8 cellular contexts compared by ENCODE assay signal in the genomic region with DNA sequence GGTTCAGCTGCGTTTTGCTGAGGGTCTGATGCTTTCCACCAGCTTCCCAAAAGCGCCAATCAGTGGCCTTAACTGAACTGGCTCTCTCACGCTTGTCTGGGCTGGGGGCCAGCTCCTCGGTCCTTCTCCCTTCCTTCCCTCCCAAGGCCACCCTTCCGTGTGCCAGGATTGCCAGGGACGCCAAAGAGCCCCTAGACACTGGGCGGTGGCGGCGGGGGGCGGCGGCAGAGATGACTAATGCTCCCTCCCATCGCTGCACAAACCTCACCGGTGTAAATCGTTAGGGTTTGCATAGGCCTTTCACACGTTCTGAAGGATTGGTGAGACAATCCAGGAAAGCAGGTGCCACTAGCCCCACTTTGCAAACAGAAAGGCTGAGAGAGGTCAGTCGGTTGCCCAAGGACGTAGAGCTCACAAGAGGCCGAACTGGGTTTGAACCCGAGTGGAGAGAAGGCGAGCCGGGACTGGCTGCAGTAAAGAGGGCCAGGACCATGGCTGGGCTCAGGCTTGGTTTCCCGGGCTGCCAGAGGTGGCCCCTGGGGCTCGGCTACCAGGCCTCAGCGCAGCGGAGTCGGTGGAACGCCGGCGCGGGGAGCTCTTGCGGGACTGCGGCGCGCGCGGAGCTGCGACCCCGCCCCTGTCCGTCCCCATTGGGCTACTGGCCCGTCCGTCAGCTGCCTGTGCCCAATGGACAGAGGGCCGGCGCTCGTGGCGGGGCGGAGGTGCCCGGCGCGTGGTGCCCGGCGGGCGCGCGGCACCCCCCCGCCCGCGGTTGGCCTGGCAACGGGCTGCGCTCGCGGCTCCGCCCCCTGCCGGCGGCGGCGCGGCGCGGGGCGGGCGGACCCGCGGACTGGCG. TPM values are rescaled to one million over a fixed set of nuclear protein-coding genes. Genes with fewer than 3 reads are reported as not detected.
DNase-seq lines count a peak whose midpoint lies in the region; ATAC-seq and TF ChIP-seq lines count a peak whose summit lies in the region.

No MANE protein-coding gene starts in this region.

- 2% methylated on average over 18 of the region's 74 CpGs for whole genome bisulfite sequencing in SK-N-SH (ENCODE audit: low lambda C conversion rate)

- no peak overlapping the region for H3K27ac ChIP-seq in MM.1S (ENCODE audit: low read length)
- peak overlapping the region in 1 of 2 experiments; percentile 73; a peak in 2 of 4 replicates for H3K27ac ChIP-seq in SK-N-SH (ENCODE audit: low read depth in 2 of 2, low read length in 1 of 2)
- H3K27ac ChIP-seq in substantia nigra (ENCODE audit: low read depth, low read length, poor library complexity, severe bottlenecking), result peak overlapping the region; percentile 71

- H3K36me3 Mint-ChIP-seq in Caco-2 (ENCODE audit: insufficient read depth, unreplicated experiment), result no peaks in the 10 kb centered on the region
- H3K36me3 Mint-ChIP-seq in activated naive CD4-positive, alpha-beta T cell treated with anti-CD3 and anti-CD28 coated beads, Interleukin-2, amount 50 U/mL, for 24 hours, result no peaks in the 10 kb centered on the region

- H3K27me3 ChIP-seq in Caco-2 (replicated peaks; ENCODE audit: control insufficient read depth, insufficient read depth, low read length) (peaks cover 4% of the 10 kb centered on the region), MM.1S (replicated peaks; ENCODE audit: insufficient read depth, low read length) (no peaks in the 10 kb centered on the region), SK-N-SH (ENCODE audit: insufficient read depth) (no peaks in the 10 kb centered on the region)

- H3K4me3 ChIP-seq in Caco-2 (ENCODE audit: low read depth, low read length), result peak overlapping the region; percentile 34
- H3K4me3 ChIP-seq in MM.1S (ENCODE audit: low read length), result peak overlapping the region; percentile 63
- peak overlapping the region; percentile 67 to 70 for H3K4me3 ChIP-seq in SK-N-SH (ENCODE audit: low read depth in 2 of 2, low read length in 1 of 2)

- ATAC-seq in GM21825 (IDR thresholded peaks at IDR 0.05; ENCODE audit: unreplicated experiment), result peak; percentile 59

- CTCF ChIA-PET in Caco-2 (lab: Charles Lee) (interaction anchor here (0.6 to 1.8 kb wide), 3 partner anchors 30 to 110 kb away, joined by 3 to 5 read pairs (median 4); no protein-coding TSS in a partner anchor), SK-N-SH (lab: Yijun Ruan, JAX) (interaction anchor here (0.7 to 3.3 kb wide), 14 partner anchors 30 to 192 kb away, joined by 3 to 16 read pairs (median 3); a partner anchor contains a TSS)

- H3K79me2 ChIP-seq in MM.1S (ENCODE audit: low read length) (peaks cover 8% of the 10 kb centered on the region; the same call in 1 of the 2 replicates), SK-N-SH (ENCODE audit: insufficient read depth) (no peaks in the 10 kb centered on the region; the same call in 1 of the 2 replicates)

- DNase-seq in Caco-2, result peak; percentile 90 to 94
- DNase-seq in MM.1S, result peak; percentile 94
- DNase-seq in SK-N-SH, result peak; percentile 99
- peak; percentile 4 for DNase-seq in glomerular endothelial cell (ENCODE audit: extremely low read depth, low read depth, low spot score)
- DNase-seq in nucleus accumbens (lab: John Stamatoyannopoulos, UW), result peak in 55 of 56 donors; percentile 41 to 94 (median 86)
- peak; percentile 43 to 96 (median 85) for DNase-seq in substantia nigra (lab: John Stamatoyannopoulos, UW)

- H3K4me2 ChIP-seq in MM.1S (ENCODE audit: low read depth, low read length) (peak overlapping the region; percentile 88), SK-N-SH (peak overlapping the region; percentile 90)

- no peak for TF ChIP-seq EP300 in SK-N-SH (IDR thresholded peaks at IDR 0.05; ENCODE audit: borderline replicate concordance in 1 of 2, low read depth in 1 of 2, low read length in 1 of 2)

- H3K4me1 ChIP-seq in Caco-2 (peaks cover 10% of the 10 kb centered on the region; the same call in 1 of the 2 replicates), MM.1S (ENCODE audit: low read length) (no peaks in the 10 kb centered on the region), SK-N-SH (ENCODE audit: control insufficient read depth in 1 of 2, insufficient read depth in 2 of 2, low read depth in 1 of 2, low read length in 1 of 2) (peaks cover 5 to 34% of the 10 kb centered on the region in 2 experiments; a peak in 1 of 4 replicates)

- H3F3A ChIP-seq in MM.1S (ENCODE audit: insufficient read depth, low read length) (no peaks in the 10 kb centered on the region), SK-N-SH (replicated peaks; ENCODE audit: insufficient read depth) (no peaks in the 10 kb centered on the region)

- H3K36me3 ChIP-seq in Caco-2 (ENCODE audit: control insufficient read depth, insufficient read depth, low read length) (no peaks in the 10 kb centered on the region), MM.1S (replicated peaks; ENCODE audit: insufficient read depth, low read length) (no peaks in the 10 kb centered on the region), SK-N-SH (replicated peaks in 1 of 2; ENCODE audit: control insufficient read depth in 1 of 2, insufficient read depth in 2 of 2, low read length in 1 of 2) (no peaks in the 10 kb centered on the region)

- peaks cover 15% of the 10 kb centered on the region for H3K27me3 Mint-ChIP-seq in Caco-2 (ENCODE audit: insufficient read depth, unreplicated experiment)
- no peaks in the 10 kb centered on the region for H3K27me3 Mint-ChIP-seq in activated naive CD4-positive, alpha-beta T cell treated with anti-CD3 and anti-CD28 coated beads, Interleukin-2, amount 50 U/mL, for 24 hours

- no peaks in the 10 kb centered on the region for H3K9me3 Mint-ChIP-seq in Caco-2 (ENCODE audit: unreplicated experiment)
- H3K9me3 Mint-ChIP-seq in activated naive CD4-positive, alpha-beta T cell treated with anti-CD3 and anti-CD28 coated beads, Interleukin-2, amount 50 U/mL, for 24 hours, result no peaks in the 10 kb centered on the region

- H3K9me2 ChIP-seq in MM.1S (replicated peaks; ENCODE audit: insufficient read depth, low read length), result no peaks in the 10 kb centered on the region
- no peaks in the 10 kb centered on the region for H3K9me2 ChIP-seq in SK-N-SH

- no peaks in the 10 kb centered on the region for H3K9me3 ChIP-seq in Caco-2
- H3K9me3 ChIP-seq in MM.1S (replicated peaks; ENCODE audit: insufficient read depth, low read length), result no peaks in the 10 kb centered on the region
- H3K9me3 ChIP-seq in SK-N-SH, result no peaks in the 10 kb centered on the region

- intact Hi-C loops in Caco-2 (cut with micrococcal nuclease; ENCODE audit: unreplicated experiment), result no loop called here

- H4K20me1 ChIP-seq in MM.1S (ENCODE audit: insufficient read depth, low read length) (no peaks in the 10 kb centered on the region), SK-N-SH (ENCODE audit: insufficient read depth) (peaks cover 3% of the 10 kb centered on the region; the same call in 1 of the 2 replicates)

- H3K9ac ChIP-seq in MM.1S (ENCODE audit: low read length), result peak overlapping the region; percentile 61; the same call in 1 of the 2 replicates
- peak overlapping the region; percentile 37; the same call in 1 of the 2 replicates for H3K9ac ChIP-seq in SK-N-SH

- no peak overlapping the region for H3K27ac Mint-ChIP-seq in Caco-2 (ENCODE audit: unreplicated experiment)
- no peak overlapping the region for H3K27ac Mint-ChIP-seq in activated naive CD4-positive, alpha-beta T cell treated with anti-CD3 and anti-CD28 coated beads, Interleukin-2, amount 50 U/mL, for 24 hours

- H3K4me3 Mint-ChIP-seq in Caco-2 (ENCODE audit: unreplicated experiment), result peak overlapping the region; percentile 74
- H3K4me3 Mint-ChIP-seq in activated naive CD4-positive, alpha-beta T cell treated with anti-CD3 and anti-CD28 coated beads, Interleukin-2, amount 50 U/mL, for 24 hours, result peak overlapping the region; percentile 84

- no peak for TF ChIP-seq RAD21 in SK-N-SH (IDR thresholded peaks at IDR 0.05; ENCODE audit: low read length)

- H2AFZ ChIP-seq in MM.1S (ENCODE audit: low read length) (peak overlapping the region; percentile 86), SK-N-SH (ENCODE audit: low read depth) (peak overlapping the region; percentile 96)

- no TSS peak for BruUV-seq in Caco-2 (replicated peaks; lab: Mats Ljungman, UMichigan)

- peaks cover 8% of the 10 kb centered on the region for H3K4me1 Mint-ChIP-seq in Caco-2 (ENCODE audit: low read depth, unreplicated experiment)
- H3K4me1 Mint-ChIP-seq in activated naive CD4-positive, alpha-beta T cell treated with anti-CD3 and anti-CD28 coated beads, Interleukin-2, amount 50 U/mL, for 24 hours, result peaks cover 19% of the 10 kb centered on the region

- TF ChIP-seq CTCF in Caco-2 (IDR thresholded peaks at IDR 0.05; ENCODE audit: insufficient read depth in 1 of 2, low read depth in 1 of 2, low read length in 1 of 2, severe bottlenecking in 1 of 2, unreplicated experiment in 1 of 2) (no peak), MM.1S (IDR thresholded peaks at IDR 0.05; ENCODE audit: low read length) (no peak), SK-N-SH (IDR thresholded peaks at IDR 0.05) (no peak)

- POLR2A ChIA-PET in Caco-2 (lab: Charles Lee), result no interaction called here
- POLR2A ChIA-PET in SK-N-SH (lab: Yijun Ruan, JAX), result interaction anchor here (0.7 to 2.1 kb wide), 4 partner anchors 13 to 95 kb away, joined by 3 to 6 read pairs (median 4); no protein-coding TSS in a partner anchor

RNA-seq across cellular contexts. Expression of a gene that starts 0.6 kb away (rescaled TPM):
- total RNA-seq in Caco-2 (2022) (0.48 and 0.95 TPM in 2 replicates), glomerular endothelial cell (0.12 and 0.78 TPM in 2 replicates)
- 5.4 and 6.5 TPM in 2 replicates for polyA plus RNA-seq in SK-N-SH (2012; rRNA removed)
- polyA plus RNA-seq in SK-N-SH (2012; cell fraction: cytosol; rRNA removed), result 3.9 and 6.3 TPM in 2 replicates
- polyA plus RNA-seq in SK-N-SH (2012; cell fraction: nucleus; rRNA removed), result 3.5 and 8.9 TPM in 2 replicates

Comparison
In these comparisons a context has a peak if more than half of its experiments do, and no peak if none do; other contexts are left out.
1. DNase-seq: peak in every context shown above with its lines; median percentile 99 in SK-N-SH; 94 in MM.1S; 92 in Caco-2; 86 in nucleus accumbens; 85 in substantia nigra; 4 in glomerular endothelial cell.